In the genomic region with DNA sequence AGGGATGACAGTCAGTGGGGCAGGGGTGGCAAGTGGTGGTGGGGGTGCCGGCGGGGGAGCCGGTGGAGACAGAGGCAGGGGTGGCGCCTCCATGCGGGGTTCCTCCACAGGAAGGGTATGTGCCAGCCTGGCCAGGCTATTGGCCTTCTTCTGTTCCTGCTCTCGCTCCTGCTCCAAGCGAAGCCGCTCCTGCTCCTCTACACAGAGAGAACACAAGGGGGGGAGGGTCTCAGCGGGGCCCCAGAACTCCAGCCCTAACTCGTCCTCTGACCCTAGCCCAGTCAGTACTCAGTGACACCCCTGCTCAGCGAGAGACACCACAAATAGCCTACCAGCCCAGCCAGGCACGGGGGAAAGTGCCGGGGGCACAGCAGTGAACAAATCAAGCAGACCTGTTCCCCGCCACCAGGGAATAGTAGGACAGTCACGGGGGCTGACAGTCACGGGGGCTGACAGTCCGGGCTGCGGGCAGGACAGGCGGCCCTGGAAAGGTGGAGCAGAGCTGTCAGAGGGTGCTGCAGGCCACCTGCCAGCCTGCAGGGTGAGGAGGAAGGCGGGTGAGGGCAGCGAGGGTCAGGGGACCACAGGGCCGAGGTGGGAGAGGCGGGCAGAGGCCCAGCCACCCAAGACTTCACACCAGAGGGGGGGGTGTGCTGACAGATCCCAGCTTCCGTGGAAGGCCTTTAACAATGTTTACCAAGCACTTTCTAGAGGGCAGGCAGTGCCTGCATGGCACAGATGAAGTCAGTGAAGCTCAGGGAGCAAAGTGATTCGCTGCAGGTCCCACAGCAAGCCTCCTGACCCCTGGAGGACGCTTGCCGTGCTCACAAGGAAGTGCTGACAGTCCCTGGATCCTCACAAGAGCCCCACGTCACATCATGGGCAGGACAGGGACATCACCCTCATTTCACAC, we compare ENCODE assay signal across 9 cellular contexts. TPM values are rescaled to one million over a fixed set of nuclear protein-coding genes. Genes with fewer than 3 reads are reported as not detected.
A peak's percentile ranks its signal among the peaks of the same experiment; 100 is the strongest.
DNase-seq lines count a peak whose midpoint lies in the region; ATAC-seq, FAIRE-seq and TF ChIP-seq lines count a peak whose summit lies in the region.
"Had no signal": no experiment of that assay in that cellular context is flagged by ENCODE, and none has a peak within 500 bp of the region (broad histone marks: within the 10 kb centered on the region; RNA-seq: fewer than 3 reads in every experiment).

No MANE protein-coding gene starts in this region.

- H3K36me3 ChIP-seq in esophagus (ENCODE audit: control insufficient read depth in 2 of 2, insufficient read depth in 2 of 2, low read length in 1 of 2) (no peaks in the 10 kb centered on the region), osteoblast (ENCODE audit: insufficient read depth, low read length) (no peaks in the 10 kb centered on the region)

- H3K9me3 ChIP-seq in esophagus (ENCODE audit: control insufficient read depth in 2 of 2, insufficient read depth in 1 of 2, low read depth in 1 of 2, low read length in 1 of 2) = no peaks in the 10 kb centered on the region
- H3K9me3 ChIP-seq in osteoblast (ENCODE audit: low read depth, low read length) = no peaks in the 10 kb centered on the region

- DNase-seq in ELF-1 (ENCODE audit: low read depth, low spot score) (peak; percentile 54), RCC 7860 (ENCODE audit: low spot score) (peak; percentile 42), osteoblast (ENCODE audit: insufficient read length, low spot score, missing footprints) (peak; percentile 90), pons (ENCODE audit: low spot score) (no peak)
- no peak for DNase-seq in stimulated activated CD4-positive, alpha-beta T cell treated with anti-CD3 and anti-CD28 coated beads, Interleukin-4, amount 100 ng/mL, for 1 hour

- no peaks in the 10 kb centered on the region for H3K27me3 ChIP-seq in esophagus (ENCODE audit: control insufficient read depth in 1 of 2, insufficient read depth in 2 of 2, low read length in 2 of 2)
- no peaks in the 10 kb centered on the region for H3K27me3 ChIP-seq in osteoblast (ENCODE audit: insufficient read depth, low read length)
- H3K27me3 ChIP-seq: SJSA1 had no signal

- WGBS in esophagus, 2 donors = 71 to 74% methylated on average over 28 of the region's 28 CpGs

- H3K4me2 ChIP-seq in osteoblast (ENCODE audit: insufficient read depth, low read length) = peak overlapping the region; percentile 80

- FAIRE-seq in RCC 7860 (lab: Jason Lieb, UNC) = no peak

- peaks cover 15% of the 10 kb centered on the region for H4K20me1 ChIP-seq in osteoblast (ENCODE audit: insufficient read depth, low read length)

- no peak for ATAC-seq in HG02678 (IDR thresholded peaks at IDR 0.05; ENCODE audit: unreplicated experiment)
- no peak for ATAC-seq in HG02623 (IDR thresholded peaks at IDR 0.05; ENCODE audit: unreplicated experiment)

- H2AFZ ChIP-seq in osteoblast (ENCODE audit: low read length) = no peak overlapping the region

- H3K4me3 ChIP-seq in esophagus (ENCODE audit: low read depth in 1 of 2, low read length in 2 of 2) (no peak overlapping the region), osteoblast (ENCODE audit: insufficient read depth, low read length) (peak overlapping the region; percentile 66)

- H3K79me2 ChIP-seq in osteoblast (ENCODE audit: insufficient read depth, low read length) = peaks cover 73% of the 10 kb centered on the region

- TF ChIP-seq CTCF in osteoblast (IDR thresholded peaks at IDR 0.05; ENCODE audit: extremely low read depth, low read depth, low read length) = peak; percentile 35

- H3K4me1 ChIP-seq in esophagus (ENCODE audit: control insufficient read depth in 2 of 2, insufficient read depth in 2 of 2, low read length in 1 of 2) (peaks cover 28 to 38% of the 10 kb centered on the region in 2 donors), osteoblast (ENCODE audit: insufficient read depth, low read length) (peaks cover 52% of the 10 kb centered on the region)

- H3K27ac ChIP-seq in esophagus (ENCODE audit: low read depth in 2 of 2, low read length in 1 of 2) = peak overlapping the region; percentile 98 to 100
- H3K27ac ChIP-seq in osteoblast (ENCODE audit: low read depth, low read length) = peak overlapping the region; percentile 89

RNA-seq across cellular contexts. Expression of a gene that starts 5.3 kb away (rescaled TPM):
- 10 to 100 TPM in 1 of 2 donors, 1 to 10 TPM in 1; 9.9 to 14.6 TPM for polyA plus RNA-seq in esophagus
- 12.3 and 14.1 TPM in 2 replicates for total RNA-seq in osteoblast

RNA-seq across cellular contexts. Expression of a gene that starts 58.2 kb away (rescaled TPM):
- polyA plus RNA-seq in esophagus = 100 to 1,000 TPM in 1 of 2 donors, 10 to 100 TPM in 1; 51.6 to 149 TPM
- 35.4 and 37.3 TPM in 2 replicates for total RNA-seq in osteoblast

RNA-seq across cellular contexts. Expression of a gene that starts 59.3 kb away (rescaled TPM):
- 10 to 100 TPM; 15.9 to 19.3 TPM for polyA plus RNA-seq in esophagus
- total RNA-seq in osteoblast = 37.7 and 42.0 TPM in 2 replicates

Comparison
In these comparisons a context has a peak if more than half of its experiments do, and no peak if none do; other contexts are left out.
1. DNase-seq: peak in ELF-1 (single experiment), RCC 7860 (single experiment) and osteoblast (single experiment); none in stimulated activated CD4-positive, alpha-beta T cell treated with anti-CD3 and anti-CD28 coated beads, Interleukin-4, amount 100 ng/mL, for 1 hour (single experiment) and pons (single experiment).